Comparison of ENCODE assay signal across 15 cellular contexts in genomic region chr7:134356421-134356936, GRCh38.
"Had no signal": no experiment of that assay in that cellular context is flagged by ENCODE, and none has a peak within 500 bp of the region (broad histone marks: within the 10 kb centered on the region; RNA-seq: fewer than 3 reads in every experiment).

No MANE protein-coding gene starts in this region.

- H3K4me1 ChIP-seq: adrenal gland, esophagus muscularis mucosa, left ventricle myocardium inferior, upper lobe of left lung had no signal

- H3K27ac ChIP-seq: adrenal gland, esophagus muscularis mucosa, left ventricle myocardium inferior, spleen, upper lobe of left lung had no signal

- H3K27me3 ChIP-seq: adrenal gland, esophagus muscularis mucosa, spleen, upper lobe of left lung had no signal

- H3K27me3 Mint-ChIP-seq: activated CD4-positive, alpha-beta memory T cell treated with anti-CD3 and anti-CD28 coated beads, Interleukin-2, amount 10 ng/mL, durations not matched to agents 7 days and 5 days; progenitor cell of endocrine pancreas had no signal

- H3K36me3 ChIP-seq: adrenal gland, esophagus muscularis mucosa, left ventricle myocardium inferior, spleen, upper lobe of left lung had no signal

- H3K9me3 ChIP-seq: adrenal gland, esophagus muscularis mucosa, left ventricle myocardium inferior, spleen, upper lobe of left lung had no signal

- H3K27ac Mint-ChIP-seq: activated CD4-positive, alpha-beta memory T cell treated with anti-CD3 and anti-CD28 coated beads, Interleukin-2, amount 10 ng/mL, durations not matched to agents 7 days and 5 days; activated T-cell treated with anti-CD3 and anti-CD28 coated beads, Interleukin-2, amount 50 U/mL, for 24 hours; nephron progenitor cell; progenitor cell of endocrine pancreas; stimulated activated naive CD8-positive, alpha-beta T cell treated with anti-CD3 and anti-CD28 coated beads, Interleukin-15, Interleukin-2, amounts not matched to agents 100 ng/mL and 50 ng/mL, for 24 hours had no signal

- H3K4me3 Mint-ChIP-seq: activated CD4-positive, alpha-beta memory T cell treated with anti-CD3 and anti-CD28 coated beads, Interleukin-2, amount 10 ng/mL, durations not matched to agents 7 days and 5 days; activated T-cell treated with anti-CD3 and anti-CD28 coated beads, Interleukin-2, amount 50 U/mL, for 24 hours; nephron progenitor cell; stimulated activated naive CD8-positive, alpha-beta T cell treated with anti-CD3 and anti-CD28 coated beads, Interleukin-15, Interleukin-2, amounts not matched to agents 100 ng/mL and 50 ng/mL, for 24 hours had no signal

- DNase-seq: activated CD4-positive, alpha-beta memory T cell treated with anti-CD3 and anti-CD28 coated beads, Interleukin-2, amount 10 ng/mL, durations not matched to agents 7 days and 5 days; activated naive CD4-positive, alpha-beta T cell treated with anti-CD3 and anti-CD28 coated beads, Interleukin-2, amount 50 U/mL, for 16 hours; activated T-cell treated with anti-CD3 and anti-CD28 coated beads, Interleukin-2, amount 50 U/mL, for 24 hours; hippocampal formation; nephron progenitor cell; occipital lobe; spleen; T-helper 1 cell; T1000 had no signal

- H3K4me1 Mint-ChIP-seq: activated CD4-positive, alpha-beta memory T cell treated with anti-CD3 and anti-CD28 coated beads, Interleukin-2, amount 10 ng/mL, durations not matched to agents 7 days and 5 days had no signal

- H3K9me3 Mint-ChIP-seq: activated CD4-positive, alpha-beta memory T cell treated with anti-CD3 and anti-CD28 coated beads, Interleukin-2, amount 10 ng/mL, durations not matched to agents 7 days and 5 days; activated T-cell treated with anti-CD3 and anti-CD28 coated beads, Interleukin-2, amount 50 U/mL, for 24 hours; nephron progenitor cell; stimulated activated naive CD8-positive, alpha-beta T cell treated with anti-CD3 and anti-CD28 coated beads, Interleukin-15, Interleukin-2, amounts not matched to agents 100 ng/mL and 50 ng/mL, for 24 hours had no signal

- H3K4me3 ChIP-seq: adrenal gland, esophagus muscularis mucosa, left ventricle myocardium inferior, spleen, upper lobe of left lung had no signal
